Comparison of ENCODE assay signal across 8 cellular contexts in genomic region chr6:3001773-3002293, GRCh38. TPM values are rescaled to one million over a fixed set of nuclear protein-coding genes. Genes with fewer than 3 reads are reported as not detected.
DNase-seq lines count a peak whose midpoint lies in the region; ATAC-seq and TF ChIP-seq lines count a peak whose summit lies in the region.

No MANE protein-coding gene starts in this region.

- H3K27ac ChIP-seq in BLaER1 treated with 17β-estradiol and CSF1 and Interleukin-3, amounts not matched to agents 10 nM and 100 nM = peak overlapping the region in 9 of 11 experiments; percentile 7 to 81 (median 47); a peak in 11 of 22 replicates
- H3K27ac ChIP-seq in hepatocyte (no peak overlapping the region), uterus (no peak overlapping the region)

- no peaks in the 10 kb centered on the region for H3K9me2 ChIP-seq in hepatocyte (replicated peaks; ENCODE audit: insufficient read depth)

- intact Hi-C loops in uterus (cut with DNase I; ENCODE audit: low total_unique reads) = no loop called here

- H4K20me1 ChIP-seq in BLaER1 treated with 17β-estradiol and CSF1 and Interleukin-3, amounts not matched to agents 10 nM and 100 nM = no peaks in the 10 kb centered on the region
- H4K20me1 ChIP-seq in hepatocyte (ENCODE audit: insufficient read depth, poor library complexity, severe bottlenecking) = no peaks in the 10 kb centered on the region

- peaks cover 23 to 48% (median 40%) of the 10 kb centered on the region in 10 experiments for H3K4me1 ChIP-seq in BLaER1 treated with 17β-estradiol and CSF1 and Interleukin-3, amounts not matched to agents 10 nM and 100 nM
- H3K4me1 ChIP-seq in hepatocyte (ENCODE audit: insufficient read depth) (peaks cover 8% of the 10 kb centered on the region), uterus (no peaks in the 10 kb centered on the region)

- no peaks in the 10 kb centered on the region for H3K27me3 ChIP-seq in BLaER1 treated with 17β-estradiol and CSF1 and Interleukin-3, amounts not matched to agents 10 nM and 100 nM
- H3K27me3 ChIP-seq in hepatocyte (no peaks in the 10 kb centered on the region), uterus (no peaks in the 10 kb centered on the region)

- H3K4me2 ChIP-seq in BLaER1 treated with 17β-estradiol and CSF1 and Interleukin-3, amounts not matched to agents 10 nM and 100 nM = peak overlapping the region in 8 of 11 experiments; percentile 16 to 98 (median 96); a peak in 15 of 22 replicates
- H3K4me2 ChIP-seq in hepatocyte = no peak overlapping the region

- peak overlapping the region; percentile 91 for H3K4me3 Mint-ChIP-seq in activated T-helper 17 cell treated with anti-CD3 and anti-CD28 coated beads, Interleukin-2, amount 50 U/mL, for 72 hours

- TF ChIP-seq CTCF in hepatocyte (IDR thresholded peaks at IDR 0.05; ENCODE audit: poor library complexity) = peak; percentile 44
- TF ChIP-seq CTCF in uterus (IDR thresholded peaks at IDR 0.05) = peak in 2 of 4 experiments; percentile 12 to 16

- WGBS in hepatocyte (ENCODE audit: low lambda C conversion rate, missing lambda C conversion rate) = 62% methylated on average over 2 of the region's 2 CpGs

- peak overlapping the region in 3 of 11 experiments; percentile 8 to 44 (median 40); a peak in 3 of 22 replicates for H3K9ac ChIP-seq in BLaER1 treated with 17β-estradiol and CSF1 and Interleukin-3, amounts not matched to agents 10 nM and 100 nM

- peak overlapping the region; percentile 73 for H3K27ac Mint-ChIP-seq in activated T-helper 17 cell treated with anti-CD3 and anti-CD28 coated beads, Interleukin-2, amount 50 U/mL, for 72 hours

- ATAC-seq in GM18502 (IDR thresholded peaks at IDR 0.05; ENCODE audit: poor library complexity, unreplicated experiment) = peak; percentile 30
- ATAC-seq in activated T-helper 17 cell treated with anti-CD3 and anti-CD28 coated beads, Interleukin-2, amount 50 U/mL, for 72 hours (replicated peaks) = peak; percentile 19

- peaks cover 43% of the 10 kb centered on the region for H3K36me3 Mint-ChIP-seq in activated T-helper 17 cell treated with anti-CD3 and anti-CD28 coated beads, Interleukin-2, amount 50 U/mL, for 72 hours (ENCODE audit: low read depth)

- H3K36me3 ChIP-seq in BLaER1 treated with 17β-estradiol and CSF1 and Interleukin-3, amounts not matched to agents 10 nM and 100 nM = peaks cover 10 to 35% (median 26%) of the 10 kb centered on the region in 11 experiments; a peak in 20 of 22 replicates
- H3K36me3 ChIP-seq in hepatocyte (replicated peaks; ENCODE audit: insufficient read depth, low read depth) (no peaks in the 10 kb centered on the region), uterus (no peaks in the 10 kb centered on the region)

- no peaks in the 10 kb centered on the region for H3K27me3 Mint-ChIP-seq in activated T-helper 17 cell treated with anti-CD3 and anti-CD28 coated beads, Interleukin-2, amount 50 U/mL, for 72 hours

- TF ChIP-seq POLR2A in uterus (IDR thresholded peaks at IDR 0.05) = no peak

- no peaks in the 10 kb centered on the region for H3K9me3 Mint-ChIP-seq in activated T-helper 17 cell treated with anti-CD3 and anti-CD28 coated beads, Interleukin-2, amount 50 U/mL, for 72 hours

- peaks cover 21% of the 10 kb centered on the region for H3K4me1 Mint-ChIP-seq in activated T-helper 17 cell treated with anti-CD3 and anti-CD28 coated beads, Interleukin-2, amount 50 U/mL, for 72 hours

- peak; percentile 67 for DNase-seq in NCI-H2227 treated with DMSO at 0.1 percent for 48 hours (lab: John Stamatoyannopoulos, UW)
- peak; percentile 55 for DNase-seq in hepatocyte (ENCODE audit: low spot score)
- DNase-seq in superior temporal gyrus (ENCODE audit: extremely low spot score) = peak; percentile 55
- no peak for DNase-seq in uterus
- DNase-seq in DMS153 treated with DMSO at 0.1 percent for 48 hours (lab: John Stamatoyannopoulos, UW; ENCODE audit: unreplicated experiment) = no peak

- no peaks in the 10 kb centered on the region for H3K9me3 ChIP-seq in BLaER1 treated with 17β-estradiol and CSF1 and Interleukin-3, amounts not matched to agents 10 nM and 100 nM (replicated peaks in 1 of 11)
- H3K9me3 ChIP-seq in hepatocyte (ENCODE audit: low read depth) = no peaks in the 10 kb centered on the region
- H3K9me3 ChIP-seq in uterus = no peaks in the 10 kb centered on the region

- H3K4me3 ChIP-seq in BLaER1 treated with 17β-estradiol and CSF1 and Interleukin-3, amounts not matched to agents 10 nM and 100 nM = no peak overlapping the region
- H3K4me3 ChIP-seq in hepatocyte = no peak overlapping the region
- H3K4me3 ChIP-seq in uterus = no peak overlapping the region

- H2AFZ ChIP-seq in hepatocyte = no peak overlapping the region

- peaks cover 2% of the 10 kb centered on the region for H3K79me2 ChIP-seq in hepatocyte

RNA-seq across cellular contexts. Expression of gene NQO2, which starts 2.1 kb away (rescaled TPM):
- total RNA-seq in activated T-helper 17 cell treated with anti-CD3 and anti-CD28 coated beads, Interleukin-2, amount 50 U/mL, for 72 hours = 10 to 100 TPM; 25.1 to 29.3 TPM
- 22.5 and 23.4 TPM in 2 replicates for total RNA-seq in hepatocyte
- polyA plus RNA-seq in hepatocyte = 28.6 and 38.5 TPM in 2 replicates
- 10 to 100 TPM in 3 of 4 donors, 1 to 10 TPM in 1; 7.8 to 50.3 (median 21.6) TPM for total RNA-seq in uterus

RNA-seq across cellular contexts. Expression of gene SERPINB6, which starts 30.5 kb away (rescaled TPM):
- 10 to 100 TPM; 22.1 to 26.0 TPM for total RNA-seq in activated T-helper 17 cell treated with anti-CD3 and anti-CD28 coated beads, Interleukin-2, amount 50 U/mL, for 72 hours
- 77.7 and 87.9 TPM in 2 replicates for total RNA-seq in hepatocyte
- polyA plus RNA-seq in hepatocyte = 109 and 117 TPM in 2 replicates
- 100 to 1,000 TPM in 3 of 4 donors, 10 to 100 TPM in 1; 84.9 to 266 (median 203) TPM for total RNA-seq in uterus

Comparison
In these comparisons a context has a peak if more than half of its experiments do, and no peak if none do; other contexts are left out.
1. H3K27ac ChIP-seq: peak in BLaER1 treated with 17β-estradiol and CSF1 and Interleukin-3, amounts not matched to agents 10 nM and 100 nM (9 of 11); none in hepatocyte (single experiment) and uterus (0 of 2).
2. DNase-seq: peak in NCI-H2227 treated with DMSO at 0.1 percent for 48 hours (single experiment), hepatocyte (single experiment) and superior temporal gyrus (single experiment); none in uterus (0 of 2) and DMS153 treated with DMSO at 0.1 percent for 48 hours (single experiment).